ENCODE assay signal across 8 cellular contexts in the genomic region with DNA sequence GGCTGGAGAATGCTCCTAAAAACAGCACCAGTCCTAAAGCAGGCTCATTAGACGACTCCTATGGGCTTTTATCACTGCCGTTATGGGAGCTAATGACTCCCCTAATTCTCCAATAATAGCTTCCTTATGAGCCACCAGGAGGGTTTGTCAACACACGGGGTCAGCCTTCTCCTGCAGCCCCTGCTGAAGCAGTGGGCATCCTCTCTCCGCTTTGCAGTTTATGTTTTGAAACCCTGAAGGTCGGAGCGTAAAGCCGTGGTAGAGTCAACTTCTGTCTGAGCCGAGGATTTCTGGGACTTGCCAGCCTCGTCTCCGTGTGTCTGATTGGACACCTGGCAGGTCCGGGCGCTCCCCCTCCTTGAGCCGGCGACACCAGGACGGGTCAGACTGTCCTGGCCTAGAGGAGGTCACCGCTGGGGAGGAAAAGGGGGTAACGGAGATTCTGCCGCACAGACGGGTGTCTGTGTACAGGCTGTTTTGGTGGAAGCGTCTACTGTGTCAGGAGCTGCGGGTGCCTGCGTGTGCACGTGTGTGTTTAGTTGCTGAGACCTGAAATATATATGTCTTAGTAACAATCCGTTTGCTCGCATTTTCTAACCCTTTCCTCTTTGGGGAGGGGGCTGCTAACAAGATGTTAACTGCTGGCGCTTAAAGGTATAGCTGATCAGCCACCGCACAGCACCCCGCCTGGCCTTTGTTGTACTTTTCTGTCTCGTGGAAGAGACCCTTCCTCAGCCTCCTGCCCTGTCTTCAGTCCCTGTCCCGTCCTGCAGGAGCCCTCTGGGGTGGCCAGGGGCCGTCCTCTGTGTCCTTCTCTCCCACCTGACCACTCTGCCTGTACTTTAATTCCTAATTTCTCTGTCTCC. TPM values are rescaled to one million over a fixed set of nuclear protein-coding genes. Genes with fewer than 3 reads are reported as not detected.
A peak's percentile ranks its signal among the peaks of the same experiment; 100 is the strongest.
DNase-seq lines count a peak whose midpoint lies in the region; ATAC-seq and TF ChIP-seq lines count a peak whose summit lies in the region.

No MANE protein-coding gene starts in this region.

- no peaks in the 10 kb centered on the region for H3K36me3 ChIP-seq in mucosa of rectum (ENCODE audit: control insufficient read depth in 2 of 2, insufficient read depth in 2 of 2, low read length in 2 of 2)

- H3K27ac ChIP-seq in mucosa of rectum (ENCODE audit: low read depth in 2 of 2, low read length in 2 of 2) = peak overlapping the region in 1 of 2 donors; percentile 40

- H3K4me3 ChIP-seq in choroid plexus epithelial cell (ENCODE audit: low read depth, low read length) = peak overlapping the region; percentile 70
- peak overlapping the region; percentile 56 to 67 for H3K4me3 ChIP-seq in mucosa of rectum (ENCODE audit: low read length in 2 of 2)

- TF ChIP-seq CTCF in choroid plexus epithelial cell (conservative IDR thresholded peaks at IDR 0.05; ENCODE audit: low read depth, low read length) (peak; percentile 5), omental fat pad (IDR thresholded peaks at IDR 0.05) (no peak)

- H3K9ac ChIP-seq in mucosa of rectum (ENCODE audit: low read depth in 1 of 2, low read length in 2 of 2) = peak overlapping the region; percentile 35 to 68

- ATAC-seq in HG03354 (IDR thresholded peaks at IDR 0.05; ENCODE audit: poor library complexity, severe bottlenecking, unreplicated experiment) (no peak), omental fat pad (ENCODE audit: low FRiP score) (no peak), HG03175 (IDR thresholded peaks at IDR 0.05; ENCODE audit: unreplicated experiment) (no peak)

- DNase-seq in EL = peak; percentile 36
- DNase-seq in NCI-H146 treated with DMSO at 0.1 percent for 48 hours (lab: John Stamatoyannopoulos, UW; ENCODE audit: unreplicated experiment) = peak; percentile 12
- DNase-seq in choroid plexus epithelial cell (ENCODE audit: low read depth) = peak; percentile 35
- no peak for DNase-seq in omental fat pad (ENCODE audit: low spot score)
- DNase-seq in middle frontal gyrus (ENCODE audit: extremely low spot score, low spot score) = no peak

- H3K27me3 ChIP-seq in mucosa of rectum (ENCODE audit: control insufficient read depth in 2 of 2, insufficient read depth in 2 of 2, low read length in 2 of 2) = no peaks in the 10 kb centered on the region

- no peaks in the 10 kb centered on the region for H3K9me3 ChIP-seq in mucosa of rectum (ENCODE audit: control insufficient read depth in 2 of 2, low read length in 2 of 2)

- peaks cover 25 to 29% of the 10 kb centered on the region in 2 donors for H3K4me1 ChIP-seq in mucosa of rectum (ENCODE audit: control insufficient read depth in 2 of 2, insufficient read depth in 2 of 2, low read length in 2 of 2)

RNA-seq across cellular contexts. Expression of a gene that starts 1.9 kb away (rescaled TPM):
- 10 to 100 TPM; 16.3 to 38.3 (median 22.4) TPM for total RNA-seq in omental fat pad

Comparison
In these comparisons a context has a peak if more than half of its experiments do, and no peak if none do; other contexts are left out.
1. DNase-seq: peak in EL (single experiment), NCI-H146 treated with DMSO at 0.1 percent for 48 hours (single experiment) and choroid plexus epithelial cell (single experiment); none in omental fat pad (single experiment) and middle frontal gyrus (single experiment).